In the genomic region with DNA sequence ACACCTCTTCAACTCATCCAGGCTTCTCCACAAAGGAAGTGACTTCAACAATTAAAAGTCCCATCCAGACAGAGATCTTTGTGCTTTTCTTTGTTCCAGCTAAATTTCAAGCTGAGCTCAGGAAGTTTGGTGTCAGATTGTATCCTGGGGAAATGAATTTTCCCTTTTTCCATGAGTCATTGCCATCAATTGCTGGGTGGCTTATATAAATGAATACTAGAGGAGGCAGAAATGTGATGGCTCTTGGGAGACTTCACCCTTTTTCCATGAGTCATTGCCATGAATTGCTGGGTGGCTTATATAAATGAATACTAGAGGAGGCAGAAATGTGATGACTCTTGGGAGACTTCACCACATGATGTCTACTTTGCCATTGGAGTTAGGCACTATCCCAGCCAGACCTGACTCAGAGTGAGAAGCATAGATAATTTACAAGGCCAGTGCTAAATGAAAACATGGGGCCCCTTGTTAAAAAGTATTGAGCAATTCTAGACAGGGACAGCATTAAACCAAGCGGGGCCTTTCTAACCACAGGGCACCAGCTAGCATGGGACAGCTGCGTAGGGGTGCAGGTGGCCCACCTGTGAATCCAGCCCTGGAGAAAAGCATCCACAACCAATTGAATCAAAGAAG, we compare ENCODE assay signal across 10 cellular contexts.
DNase-seq lines count a peak whose midpoint lies in the region; ATAC-seq and TF ChIP-seq lines count a peak whose summit lies in the region.
"Had no signal": no experiment of that assay in that cellular context is flagged by ENCODE, and none has a peak within 500 bp of the region (broad histone marks: within the 10 kb centered on the region; RNA-seq: fewer than 3 reads in every experiment).

No MANE protein-coding gene starts in this region.

- in situ Hi-C loops in Caki2 (cut with HindIII; ENCODE audit: low pct_unique_long_range_greater_than_20kb, low sequenced_read_pairs) = no loop called here

- no peak overlapping the region for H3K4me3 ChIP-seq in cardiac fibroblast (replicated peaks in 1 of 2; ENCODE audit: low read depth in 2 of 2, low read length in 2 of 2)
- H3K4me3 ChIP-seq: transverse colon had no signal

- no peak for ATAC-seq in HG02678 (IDR thresholded peaks at IDR 0.05; ENCODE audit: unreplicated experiment)

- TF ChIP-seq CTCF in cardiac fibroblast (IDR thresholded peaks at IDR 0.05; ENCODE audit: low read depth, low read length) = no peak

- DNase-seq in Caki2 (ENCODE audit: low read depth) (peak; percentile 93), M059J (ENCODE audit: low read depth) (peak; percentile 100), cardiac fibroblast (ENCODE audit: low read depth in 2 of 2) (peak; percentile 70 to 71), middle frontal gyrus (ENCODE audit: extremely low spot score, low spot score) (peak; percentile 14), NCI-H2196 treated with DMSO at 0.1 percent for 48 hours (lab: John Stamatoyannopoulos, UW; ENCODE audit: unreplicated experiment) (no peak), NCI-H69 (lab: John Stamatoyannopoulos, UW) (no peak)
- no peak for DNase-seq in stimulated activated CD4-positive, alpha-beta T cell treated with anti-CD3 and anti-CD28 coated beads, Interleukin-4, amount 100 ng/mL, for 24 hours
- DNase-seq: T-helper 2 cell, transverse colon had no signal

Comparison
In these comparisons a context has a peak if more than half of its experiments do, and no peak if none do; other contexts are left out.
1. DNase-seq: peak in Caki2 (single experiment), M059J (single experiment), cardiac fibroblast (2 of 2) and middle frontal gyrus (single experiment); none in NCI-H2196 treated with DMSO at 0.1 percent for 48 hours (single experiment), NCI-H69 (single experiment) and stimulated activated CD4-positive, alpha-beta T cell treated with anti-CD3 and anti-CD28 coated beads, Interleukin-4, amount 100 ng/mL, for 24 hours (single experiment).